7 cellular contexts compared by ENCODE assay signal in the genomic region with DNA sequence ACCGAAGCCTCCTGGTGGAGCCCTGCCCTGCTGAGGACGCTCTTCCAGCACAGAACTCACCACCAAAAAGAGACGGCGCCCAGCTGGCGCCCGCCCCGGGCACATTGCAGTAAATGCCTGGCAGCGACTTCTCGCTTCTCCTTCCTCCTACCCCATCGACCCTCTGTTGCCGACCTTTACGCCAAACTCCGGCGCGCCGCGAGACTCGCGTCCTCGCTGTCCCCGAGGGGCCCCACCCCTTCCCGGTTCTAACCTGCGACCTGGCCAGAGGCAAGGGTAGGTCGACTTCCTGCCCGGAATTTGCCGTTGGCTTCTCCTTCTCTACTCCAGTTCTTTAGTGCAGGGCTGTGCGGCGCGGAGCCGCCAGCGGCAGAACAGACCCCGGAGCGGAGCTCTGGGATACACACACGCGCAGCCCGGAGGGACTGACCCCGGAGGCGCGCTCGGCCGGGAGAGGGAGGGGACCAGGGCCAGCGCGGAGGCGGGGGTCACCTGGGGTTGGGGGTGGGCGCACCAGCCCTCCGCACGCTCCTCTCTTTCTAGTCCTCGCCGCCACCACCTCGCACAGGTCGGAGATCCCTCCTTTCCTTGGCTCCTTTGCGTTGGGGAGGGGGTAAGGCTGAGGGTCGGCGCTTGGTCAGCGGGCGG.
DNase-seq lines count a peak whose midpoint lies in the region; ATAC-seq and TF ChIP-seq lines count a peak whose summit lies in the region.

No MANE protein-coding gene starts in this region.

- H3K27ac ChIP-seq in testis: no peak overlapping the region

- peak; percentile 66 for ATAC-seq in left lobe of liver
- ATAC-seq in activated CD8-positive, alpha-beta T cell treated with anti-CD3 and anti-CD28 coated beads, Interleukin-2, amount 10 ng/mL, durations not matched to agents 7 days and 5 days: no peak
- ATAC-seq in HG02798 (IDR thresholded peaks at IDR 0.05; ENCODE audit: poor library complexity, unreplicated experiment): no peak

- POLR2A ChIA-PET in MCF 10A (lab: Yijun Ruan, JAX): no interaction called here
- POLR2A ChIA-PET in activated CD8-positive, alpha-beta T cell treated with anti-CD3 and anti-CD28 coated beads, Interleukin-2, amount 10 ng/mL, durations not matched to agents 7 days and 5 days (lab: Charles Lee): no interaction called here

- no peaks in the 10 kb centered on the region for H3K27me3 ChIP-seq in testis

- no peaks in the 10 kb centered on the region for H3K36me3 ChIP-seq in testis (ENCODE audit: low read depth, missing control alignments)

- no peaks in the 10 kb centered on the region for H3K9me3 ChIP-seq in testis

- H3K27me3 Mint-ChIP-seq in MCF 10A (ENCODE audit: insufficient read depth, unreplicated experiment): peaks cover 42% of the 10 kb centered on the region
- peaks cover 43% of the 10 kb centered on the region for H3K27me3 Mint-ChIP-seq in activated CD8-positive, alpha-beta T cell treated with anti-CD3 and anti-CD28 coated beads, Interleukin-2, amount 10 ng/mL, durations not matched to agents 7 days and 5 days (ENCODE audit: low read depth)

- H3K4me3 ChIP-seq in testis: peak overlapping the region; percentile 50 to 62

- 1 to 3% methylated on average over 19 to 56 of the region's 56 CpGs for WGBS in testis, 2 donors

- H3K4me1 Mint-ChIP-seq in MCF 10A (ENCODE audit: insufficient read depth, unreplicated experiment): no peaks in the 10 kb centered on the region
- no peaks in the 10 kb centered on the region for H3K4me1 Mint-ChIP-seq in activated CD8-positive, alpha-beta T cell treated with anti-CD3 and anti-CD28 coated beads, Interleukin-2, amount 10 ng/mL, durations not matched to agents 7 days and 5 days (ENCODE audit: low read depth)

- DNase-seq in NCI-H146 (lab: John Stamatoyannopoulos, UW) (peak; percentile 76), MCF 10A (ENCODE audit: unreplicated experiment) (peak; percentile 4), left lobe of liver (ENCODE audit: low spot score) (peak; percentile 42), testis (peak; percentile 17), NCI-H2081 (lab: John Stamatoyannopoulos, UW) (no peak)
- DNase-seq in activated CD8-positive, alpha-beta T cell treated with anti-CD3 and anti-CD28 coated beads, Interleukin-2, amount 10 ng/mL, durations not matched to agents 7 days and 5 days: no peak

- no peak overlapping the region for H3K27ac Mint-ChIP-seq in MCF 10A (ENCODE audit: low read depth, unreplicated experiment)
- no peak overlapping the region for H3K27ac Mint-ChIP-seq in activated CD8-positive, alpha-beta T cell treated with anti-CD3 and anti-CD28 coated beads, Interleukin-2, amount 10 ng/mL, durations not matched to agents 7 days and 5 days

- peaks cover 8% of the 10 kb centered on the region for H3K4me1 ChIP-seq in testis

- no peak for TF ChIP-seq CTCF in MCF 10A (IDR thresholded peaks at IDR 0.05; ENCODE audit: unreplicated experiment)
- TF ChIP-seq CTCF in testis (IDR thresholded peaks at IDR 0.05): no peak

- peak overlapping the region; percentile 73 for H3K4me3 Mint-ChIP-seq in MCF 10A (ENCODE audit: unreplicated experiment)
- H3K4me3 Mint-ChIP-seq in activated CD8-positive, alpha-beta T cell treated with anti-CD3 and anti-CD28 coated beads, Interleukin-2, amount 10 ng/mL, durations not matched to agents 7 days and 5 days: no peak overlapping the region

- intact Hi-C loops in MCF 10A (cut with micrococcal nuclease): no loop called here
- intact Hi-C loops in testis (cut with DNase I; ENCODE audit: low total_unique reads): no loop called here

- no TSS peak for BruUV-seq in MCF 10A (replicated peaks; lab: Mats Ljungman, UMichigan)

- no peaks in the 10 kb centered on the region for H3K9me3 Mint-ChIP-seq in MCF 10A (ENCODE audit: unreplicated experiment)
- no peaks in the 10 kb centered on the region for H3K9me3 Mint-ChIP-seq in activated CD8-positive, alpha-beta T cell treated with anti-CD3 and anti-CD28 coated beads, Interleukin-2, amount 10 ng/mL, durations not matched to agents 7 days and 5 days (ENCODE audit: insufficient read depth)

- no peak for TF ChIP-seq POLR2A in testis (IDR thresholded peaks at IDR 0.05)

- CTCF ChIA-PET in MCF 10A (lab: Yijun Ruan, JAX): interaction anchor here (0.7 kb wide), 1 partner anchor 87 kb away, joined by 4 read pairs; no protein-coding TSS in a partner anchor
- CTCF ChIA-PET in activated CD8-positive, alpha-beta T cell treated with anti-CD3 and anti-CD28 coated beads, Interleukin-2, amount 10 ng/mL, durations not matched to agents 7 days and 5 days (lab: Charles Lee): no interaction called here

- H3K36me3 Mint-ChIP-seq in MCF 10A (ENCODE audit: insufficient read depth, unreplicated experiment): no peaks in the 10 kb centered on the region
- H3K36me3 Mint-ChIP-seq in activated CD8-positive, alpha-beta T cell treated with anti-CD3 and anti-CD28 coated beads, Interleukin-2, amount 10 ng/mL, durations not matched to agents 7 days and 5 days (ENCODE audit: low read depth): no peaks in the 10 kb centered on the region

Comparison
In these comparisons a context has a peak if more than half of its experiments do, and no peak if none do; other contexts are left out.
1. DNase-seq: peak in NCI-H146 (single experiment), MCF 10A (single experiment), left lobe of liver (single experiment) and testis (single experiment); none in activated CD8-positive, alpha-beta T cell treated with anti-CD3 and anti-CD28 coated beads, Interleukin-2, amount 10 ng/mL, durations not matched to agents 7 days and 5 days (single experiment) and NCI-H2081 (0 of 2).